In the genomic region with DNA sequence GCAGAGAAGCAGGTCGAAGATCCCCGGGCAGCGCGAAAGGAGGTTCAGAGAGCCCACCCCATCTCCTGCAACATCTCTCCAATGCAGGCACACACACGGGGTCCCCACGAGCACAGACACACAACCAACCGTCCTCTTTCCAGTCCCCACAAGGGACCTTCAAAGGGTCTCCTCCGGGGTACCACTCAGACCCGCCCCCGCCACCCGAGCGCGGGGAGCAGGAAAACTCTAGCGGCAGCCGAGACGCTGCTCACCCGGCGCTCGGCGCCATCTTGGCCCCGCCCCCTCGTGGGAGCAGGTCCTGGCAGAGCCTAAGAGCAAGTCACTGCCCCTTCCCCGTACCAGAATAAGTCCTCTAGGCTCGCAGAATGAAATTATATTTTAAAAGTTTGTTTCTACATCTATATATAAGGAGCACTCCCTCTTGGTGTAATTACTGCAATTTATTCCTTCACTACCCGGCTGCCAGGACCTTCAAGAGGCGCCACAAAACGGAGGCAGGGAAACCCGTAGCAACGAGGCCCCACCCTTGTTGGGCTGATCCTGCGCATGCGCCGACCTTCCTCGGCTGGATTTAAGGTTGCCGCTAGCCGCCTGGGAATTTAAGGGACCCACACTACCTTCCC, we compare ENCODE assay signal across 8 cellular contexts.
DNase-seq lines count a peak whose midpoint lies in the region; ATAC-seq and TF ChIP-seq lines count a peak whose summit lies in the region.

A gene with protein sequence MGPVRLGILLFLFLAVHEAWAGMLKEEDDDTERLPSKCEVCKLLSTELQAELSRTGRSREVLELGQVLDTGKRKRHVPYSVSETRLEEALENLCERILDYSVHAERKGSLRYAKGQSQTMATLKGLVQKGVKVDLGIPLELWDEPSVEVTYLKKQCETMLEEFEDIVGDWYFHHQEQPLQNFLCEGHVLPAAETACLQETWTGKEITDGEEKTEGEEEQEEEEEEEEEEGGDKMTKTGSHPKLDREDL (plus strand): TSS at position 560 of the 626 bp plus-strand sequence. CDS start 111 bp downstream, outside the sequence.
TAF6 (minus strand) TSS at position 284 of the 626 bp plus-strand sequence. CDS start 5,149 bp downstream, outside the sequence.

- H3K9ac ChIP-seq in mucosa of rectum (ENCODE audit: low read depth in 1 of 2, low read length in 2 of 2) = peak within 1 kb of the TSS; percentile 68 to 89

- peaks cover 15 to 18% of the 10 kb centered on the region in 2 donors for H3K4me1 ChIP-seq in mucosa of rectum (ENCODE audit: control insufficient read depth in 2 of 2, insufficient read depth in 2 of 2, low read length in 2 of 2)

- ATAC-seq in GM21528 (IDR thresholded peaks at IDR 0.05; ENCODE audit: low FRiP score, unreplicated experiment) = peak; percentile 74

- no peak for TF ChIP-seq EP300 in Ishikawa (IDR thresholded peaks at IDR 0.05; ENCODE audit: borderline replicate concordance)

- peak within 1 kb of the TSS; percentile 72 to 97 for H3K4me3 ChIP-seq in mucosa of rectum (ENCODE audit: low read length in 2 of 2)

- H3K9me3 ChIP-seq in mucosa of rectum (ENCODE audit: control insufficient read depth in 2 of 2, low read length in 2 of 2) = no peaks in the 10 kb centered on the region

- H3K27ac ChIP-seq in epithelial cell of prostate (peak within 1 kb of the TSS; percentile 67), mucosa of rectum (ENCODE audit: low read depth in 2 of 2, low read length in 2 of 2) (peak within 1 kb of the TSS; percentile 49 to 82)

- H3K27me3 ChIP-seq in mucosa of rectum (ENCODE audit: control insufficient read depth in 2 of 2, insufficient read depth in 2 of 2, low read length in 2 of 2) = no peaks in the 10 kb centered on the region

- no peak for TF ChIP-seq RAD21 in Ishikawa (IDR thresholded peaks at IDR 0.05; ENCODE audit: low read depth)

- no peaks in the 10 kb centered on the region for H3K36me3 ChIP-seq in mucosa of rectum (ENCODE audit: control insufficient read depth in 2 of 2, insufficient read depth in 2 of 2, low read length in 2 of 2)

- DNase-seq in DMS114 treated with DMSO at 0.1 percent for 48 hours (lab: John Stamatoyannopoulos, UW; ENCODE audit: unreplicated experiment) = peak; percentile 91
- peak; percentile 72 for DNase-seq in OCI-M2 (lab: John Stamatoyannopoulos, UW; ENCODE audit: unreplicated experiment)
- DNase-seq in activated T-cell treated with anti-CD3 and anti-CD28 coated beads for 4 hours = peak; percentile 93
- DNase-seq in epithelial cell of prostate (ENCODE audit: low read depth, low spot score) = peak; percentile 69
- DNase-seq in stimulated activated CD8-positive, alpha-beta memory T cell treated with anti-CD3 and anti-CD28 coated beads, Interleukin-4, amount 100 ng/mL, for 4 hours (ENCODE audit: low read depth in 2 of 2, low spot score in 1 of 2) = peak; percentile 92

TF ChIP-seq in Ishikawa, 13 proteins besides CTCF, POLR2A, EP300 and RAD21:
- TF ChIP-seq TAF1 (IDR thresholded peaks at IDR 0.05; ENCODE audit: low read depth) (peak; percentile 100), CEBPB (IDR thresholded peaks at IDR 0.05) (no peak; the same call in 1 of the 2 replicates), FOXM1 (IDR thresholded peaks at IDR 0.05; ENCODE audit: borderline replicate concordance, low read depth) (no peak), TCF12 (IDR thresholded peaks at IDR 0.05; ENCODE audit: low read depth) (peak; percentile 76; the same call in 1 of the 2 replicates), REST (IDR thresholded peaks at IDR 0.05; ENCODE audit: low read depth) (0 out of 2 replicates have a peak, but pooled peaks have one; percentile 18), TEAD4 (IDR thresholded peaks at IDR 0.05) (0 out of 2 replicates have a peak, but pooled peaks have one; percentile 23), EGR1 (IDR thresholded peaks at IDR 0.05) (peak; percentile 81), YY1 (IDR thresholded peaks at IDR 0.05; ENCODE audit: low read depth) (peak; percentile 98), ZBTB7A (IDR thresholded peaks at IDR 0.05; ENCODE audit: low read depth) (no peak), NFIC (IDR thresholded peaks at IDR 0.05) (peak; percentile 31; the same call in 1 of the 2 replicates), CREB1 (IDR thresholded peaks at IDR 0.05; ENCODE audit: low read depth) (0 out of 2 replicates have a peak, but pooled peaks have one; percentile 10), MAX (IDR thresholded peaks at IDR 0.05) (peak; percentile 80)
- TF ChIP-seq, protein P1, sequence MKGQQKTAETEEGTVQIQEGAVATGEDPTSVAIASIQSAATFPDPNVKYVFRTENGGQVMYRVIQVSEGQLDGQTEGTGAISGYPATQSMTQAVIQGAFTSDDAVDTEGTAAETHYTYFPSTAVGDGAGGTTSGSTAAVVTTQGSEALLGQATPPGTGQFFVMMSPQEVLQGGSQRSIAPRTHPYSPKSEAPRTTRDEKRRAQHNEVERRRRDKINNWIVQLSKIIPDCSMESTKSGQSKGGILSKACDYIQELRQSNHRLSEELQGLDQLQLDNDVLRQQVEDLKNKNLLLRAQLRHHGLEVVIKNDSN (IDR thresholded peaks at IDR 0.05) = 0 out of 2 replicates have a peak, but pooled peaks have one; percentile 33

Comparison
In these comparisons a context has a peak if more than half of its experiments do, and no peak if none do; other contexts are left out.
1. Peak in every context shown above with its lines: DNase-seq, ATAC-seq, H3K4me3 ChIP-seq and H3K27ac ChIP-seq.